Comparison of ENCODE assay signal across 18 cellular contexts in the genomic region with DNA sequence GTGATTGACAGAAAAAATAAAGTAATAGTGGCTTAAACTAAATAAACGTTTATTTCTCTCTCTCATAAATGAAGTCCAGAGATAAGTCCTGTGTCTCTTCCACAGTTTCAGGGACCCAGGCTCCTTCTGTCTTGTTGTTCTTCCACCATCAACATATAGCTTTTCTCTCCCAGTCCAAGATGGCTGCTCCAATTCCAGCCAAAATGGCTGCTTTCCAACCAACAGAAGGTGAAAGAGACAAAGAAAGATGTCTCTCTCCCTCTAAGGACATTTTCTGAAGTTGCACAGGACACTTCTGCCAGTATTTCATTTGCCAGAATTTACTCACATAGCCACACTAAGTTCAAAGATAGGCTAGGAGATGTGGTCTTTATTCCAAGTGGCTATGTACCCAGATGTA.
"Had no signal": no experiment of that assay in that cellular context is flagged by ENCODE, and none has a peak within 500 bp of the region (broad histone marks: within the 10 kb centered on the region; RNA-seq: fewer than 3 reads in every experiment).

No MANE protein-coding gene starts in this region.

- H3K27me3 ChIP-seq: heart left ventricle, sigmoid colon, vagina had no signal

- H3K4me3 ChIP-seq: heart left ventricle, sigmoid colon, smooth muscle cell, vagina had no signal

- H3K36me3 ChIP-seq: heart left ventricle, sigmoid colon, vagina had no signal

- DNase-seq: activated T-cell treated with anti-CD3 and anti-CD28 coated beads, Interleukin-2, amount 50 U/mL, for 1 hour; aorta; caudate nucleus; effector CD4-positive, alpha-beta T cell; heart left ventricle; left cardiac atrium; mesenchymal stem cell; nephron progenitor cell; sigmoid colon; stimulated activated CD4-positive, alpha-beta T cell treated with anti-CD3 and anti-CD28 coated beads, Interleukin-15, amount 100 ng/mL, for 24 hours; stimulated activated CD4-positive, alpha-beta T cell treated with anti-CD3 and anti-CD28 coated beads, Interleukin-2, amount 100 ng/mL, for 48 hours; stimulated activated CD8-positive, alpha-beta memory T cell treated with anti-CD3 and anti-CD28 coated beads, Interleukin-4, amount 100 ng/mL, for 48 hours; stimulated activated naive B cell treated with anti-CD40 and anti-IgM and Interleukin-4, amounts not matched to agents 10 μg/mL and 1 μg/mL and 100 μg/mL, for 72 hours had no signal

- ATAC-seq: activated naive CD4-positive, alpha-beta T cell treated with anti-CD3 and anti-CD28 coated beads, Interleukin-2, amount 50 U/mL, for 72 hours; activated T-helper 17 cell treated with anti-CD3 and anti-CD28 coated beads, Interleukin-2, amount 50 U/mL, for 72 hours; heart left ventricle; left cardiac atrium; stimulated activated naive B cell treated with anti-CD40 and anti-IgM and Interleukin-4, amounts not matched to agents 10 μg/mL and 1 μg/mL and 100 μg/mL, for 72 hours; WTC11 had no signal

- H3K4me2 ChIP-seq: smooth muscle cell had no signal

- H3K4me1 ChIP-seq: heart left ventricle, sigmoid colon, vagina had no signal

- H3K27ac ChIP-seq: heart left ventricle, sigmoid colon, vagina had no signal

- H3K9me3 ChIP-seq: vagina had no signal
